ENCODE assay signal across 1 cellular context in genomic region chr11:69308531-69308930, GRCh38.
TF ChIP-seq lines count a peak whose summit lies in the region.

No MANE protein-coding gene starts in this region.

TF ChIP-seq in IMR-90, 13 proteins besides CTCF, POLR2A, EP300 and RAD21 (continued from another document):
- TF ChIP-seq RFX5 (IDR thresholded peaks at IDR 0.05; ENCODE audit: low read depth, low read length) (no peak), SMC3 (IDR thresholded peaks at IDR 0.05; ENCODE audit: low read depth, low read length) (no peak), MAZ (IDR thresholded peaks at IDR 0.05; ENCODE audit: borderline replicate concordance, low read depth, low read length) (no peak), RCOR1 (IDR thresholded peaks at IDR 0.05; ENCODE audit: insufficient replicate concordance, low read length) (no peak), NFE2L2 (IDR thresholded peaks at IDR 0.05; ENCODE audit: low read depth, low read length) (no peak), CEBPB (IDR thresholded peaks at IDR 0.05; ENCODE audit: low read depth, low read length) (no peak), CHD1 (IDR thresholded peaks at IDR 0.05; ENCODE audit: low read depth, low read length) (no peak), FOS (IDR thresholded peaks at IDR 0.05; ENCODE audit: low read depth, low read length) (no peak), USF2 (IDR thresholded peaks at IDR 0.05; ENCODE audit: low read depth, low read length) (no peak), ELK1 (IDR thresholded peaks at IDR 0.05; ENCODE audit: borderline replicate concordance, low read depth, low read length) (no peak), BHLHE40 (IDR thresholded peaks at IDR 0.05; ENCODE audit: low read depth, low read length) (no peak)
